Comparison of ENCODE assay signal across 8 cellular contexts in the genomic region with DNA sequence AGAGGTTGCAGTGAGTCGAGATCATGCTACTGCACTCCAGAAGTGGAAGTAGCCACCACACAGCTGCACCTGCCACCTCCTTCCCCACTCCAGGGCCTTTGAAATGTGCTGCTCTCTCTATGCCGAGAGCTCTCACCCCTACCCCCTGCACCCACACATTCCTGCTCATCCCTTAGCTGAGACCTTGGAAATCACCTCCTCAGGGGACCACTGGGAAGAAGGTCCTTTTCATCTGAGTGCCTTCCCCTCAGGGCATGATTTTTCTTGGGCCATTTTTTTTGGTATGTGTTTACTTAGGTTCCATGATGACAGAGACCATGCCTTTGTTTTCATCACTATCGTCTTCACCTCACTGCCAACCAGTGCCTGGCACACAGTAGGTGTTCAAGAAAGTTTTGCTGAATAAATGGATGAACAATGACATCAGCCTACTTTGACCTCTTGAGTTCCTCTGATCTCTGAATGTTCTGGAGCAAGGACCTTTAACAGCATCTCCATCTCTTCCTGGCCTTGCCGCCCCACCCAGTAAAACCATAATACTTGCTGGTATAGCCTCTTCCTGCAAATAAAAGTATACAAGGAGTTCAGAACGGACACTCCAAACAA.
A peak's percentile ranks its signal among the peaks of the same experiment; 100 is the strongest.
DNase-seq lines count a peak whose midpoint lies in the region; ATAC-seq and TF ChIP-seq lines count a peak whose summit lies in the region.

No MANE protein-coding gene starts in this region.

- 81% methylated on average over 5 of the region's 5 CpGs for WGBS in SK-N-SH (ENCODE audit: low lambda C conversion rate)

- peaks cover 80% of the 10 kb centered on the region; the same call in 1 of the 2 replicates for H4K20me1 ChIP-seq in SK-N-SH (ENCODE audit: insufficient read depth)

- H3K27me3 Mint-ChIP-seq in activated CD8-positive, alpha-beta memory T cell treated with anti-CD3 and anti-CD28 coated beads, Interleukin-2, amount 10 ng/mL, durations not matched to agents 7 days and 5 days: no peaks in the 10 kb centered on the region
- no peaks in the 10 kb centered on the region for H3K27me3 Mint-ChIP-seq in stimulated activated memory B cell treated with anti-CD40 and anti-IgM and Interleukin-4, amounts not matched to agents 10 μg/mL and 1 μg/mL and 100 μg/mL, for 72 hours

- ATAC-seq in SK-N-SH treated with all-trans-retinoic acid at 6 μM for 48 hours (no peak), GM21737 (IDR thresholded peaks at IDR 0.05; ENCODE audit: unreplicated experiment) (no peak), HG03342 (IDR thresholded peaks at IDR 0.05; ENCODE audit: unreplicated experiment) (no peak)
- ATAC-seq in activated CD8-positive, alpha-beta memory T cell treated with anti-CD3 and anti-CD28 coated beads, Interleukin-2, amount 10 ng/mL, durations not matched to agents 7 days and 5 days: no peak
- ATAC-seq in stimulated activated memory B cell treated with anti-CD40 and anti-IgM and Interleukin-4, amounts not matched to agents 10 μg/mL and 1 μg/mL and 100 μg/mL, for 72 hours: peak; percentile 54

- no peaks in the 10 kb centered on the region for H3K9me3 ChIP-seq in SK-N-SH

- peaks cover 90% of the 10 kb centered on the region for H3F3A ChIP-seq in SK-N-SH (replicated peaks; ENCODE audit: insufficient read depth)

- H3K4me1 ChIP-seq in SK-N-SH (ENCODE audit: control insufficient read depth in 1 of 2, insufficient read depth in 2 of 2, low read depth in 1 of 2, low read length in 1 of 2): peaks cover 13 to 68% of the 10 kb centered on the region in 2 experiments

- TF ChIP-seq CTCF in SK-N-SH (IDR thresholded peaks at IDR 0.05): no peak

- peaks cover 82% of the 10 kb centered on the region for H3K4me1 Mint-ChIP-seq in activated CD8-positive, alpha-beta memory T cell treated with anti-CD3 and anti-CD28 coated beads, Interleukin-2, amount 10 ng/mL, durations not matched to agents 7 days and 5 days
- H3K4me1 Mint-ChIP-seq in stimulated activated memory B cell treated with anti-CD40 and anti-IgM and Interleukin-4, amounts not matched to agents 10 μg/mL and 1 μg/mL and 100 μg/mL, for 72 hours: peaks cover 91% of the 10 kb centered on the region

- peak overlapping the region; percentile 4 to 100 for H3K27ac ChIP-seq in SK-N-SH (ENCODE audit: low read depth in 2 of 2, low read length in 1 of 2)

- H3K9ac ChIP-seq in SK-N-SH: peak overlapping the region; percentile 71

- H3K9me2 ChIP-seq in SK-N-SH: no peaks in the 10 kb centered on the region

- CTCF ChIA-PET in SK-N-SH (lab: Yijun Ruan, JAX): interaction anchor here (1.9 to 2.5 kb wide), 3 partner anchors 82 to 140 kb away, joined by 7 to 18 read pairs (median 12); no protein-coding TSS in a partner anchor
- CTCF ChIA-PET in activated CD8-positive, alpha-beta memory T cell treated with anti-CD3 and anti-CD28 coated beads, Interleukin-2, amount 10 ng/mL, durations not matched to agents 7 days and 5 days (lab: Charles Lee): interaction anchor here (0.6 to 4.9 kb wide), 3 partner anchors 65 to 108 kb away, joined by 3 to 53 read pairs (median 7); no protein-coding TSS in a partner anchor

- no peaks in the 10 kb centered on the region for H3K27me3 ChIP-seq in SK-N-SH (ENCODE audit: insufficient read depth)

- H3K36me3 Mint-ChIP-seq in activated CD8-positive, alpha-beta memory T cell treated with anti-CD3 and anti-CD28 coated beads, Interleukin-2, amount 10 ng/mL, durations not matched to agents 7 days and 5 days: peaks cover 58% of the 10 kb centered on the region
- H3K36me3 Mint-ChIP-seq in stimulated activated memory B cell treated with anti-CD40 and anti-IgM and Interleukin-4, amounts not matched to agents 10 μg/mL and 1 μg/mL and 100 μg/mL, for 72 hours: peaks cover 72% of the 10 kb centered on the region

- H3K4me3 Mint-ChIP-seq in activated CD8-positive, alpha-beta memory T cell treated with anti-CD3 and anti-CD28 coated beads, Interleukin-2, amount 10 ng/mL, durations not matched to agents 7 days and 5 days: no peak overlapping the region
- H3K4me3 Mint-ChIP-seq in stimulated activated memory B cell treated with anti-CD40 and anti-IgM and Interleukin-4, amounts not matched to agents 10 μg/mL and 1 μg/mL and 100 μg/mL, for 72 hours: peak overlapping the region; percentile 16

- POLR2A ChIA-PET in SK-N-SH (lab: Yijun Ruan, JAX): no interaction called here

- peaks cover 94% of the 10 kb centered on the region for H3K79me2 ChIP-seq in SK-N-SH (ENCODE audit: insufficient read depth)

- peak overlapping the region; percentile 89 for H3K4me2 ChIP-seq in SK-N-SH

- TF ChIP-seq RAD21 in SK-N-SH (IDR thresholded peaks at IDR 0.05; ENCODE audit: low read length): no peak

- H3K4me3 ChIP-seq in SK-N-SH (ENCODE audit: low read depth in 2 of 2, low read length in 1 of 2): no peak overlapping the region

- H3K27ac Mint-ChIP-seq in activated CD8-positive, alpha-beta memory T cell treated with anti-CD3 and anti-CD28 coated beads, Interleukin-2, amount 10 ng/mL, durations not matched to agents 7 days and 5 days: peak overlapping the region; percentile 76
- peak overlapping the region; percentile 72 for H3K27ac Mint-ChIP-seq in stimulated activated memory B cell treated with anti-CD40 and anti-IgM and Interleukin-4, amounts not matched to agents 10 μg/mL and 1 μg/mL and 100 μg/mL, for 72 hours

- H2AFZ ChIP-seq in SK-N-SH (ENCODE audit: low read depth): no peak overlapping the region

- H3K9me3 Mint-ChIP-seq in activated CD8-positive, alpha-beta memory T cell treated with anti-CD3 and anti-CD28 coated beads, Interleukin-2, amount 10 ng/mL, durations not matched to agents 7 days and 5 days (ENCODE audit: low read depth): no peaks in the 10 kb centered on the region
- H3K9me3 Mint-ChIP-seq in stimulated activated memory B cell treated with anti-CD40 and anti-IgM and Interleukin-4, amounts not matched to agents 10 μg/mL and 1 μg/mL and 100 μg/mL, for 72 hours: no peaks in the 10 kb centered on the region

- TF ChIP-seq EP300 in SK-N-SH (IDR thresholded peaks at IDR 0.05; ENCODE audit: borderline replicate concordance in 1 of 2, low read depth in 1 of 2, low read length in 1 of 2): no peak

- DNase-seq in SK-N-SH (no peak), islet precursor cell (peak; percentile 31), NCI-H82 (lab: John Stamatoyannopoulos, UW) (no peak)
- DNase-seq in activated CD8-positive, alpha-beta memory T cell treated with anti-CD3 and anti-CD28 coated beads, Interleukin-2, amount 10 ng/mL, durations not matched to agents 7 days and 5 days: no peak

- H3K36me3 ChIP-seq in SK-N-SH (replicated peaks in 1 of 2; ENCODE audit: control insufficient read depth in 1 of 2, insufficient read depth in 2 of 2, low read length in 1 of 2): peaks cover 42 to 65% of the 10 kb centered on the region in 2 experiments

TF ChIP-seq in SK-N-SH, 30 proteins besides CTCF, POLR2A, EP300 and RAD21 (continues in another document):
- TF ChIP-seq RXRA (IDR thresholded peaks at IDR 0.05; ENCODE audit: borderline replicate concordance, low read depth) (no peak), FOSL2 (IDR thresholded peaks at IDR 0.05; ENCODE audit: borderline replicate concordance, low read depth) (no peak), NFIC (IDR thresholded peaks at IDR 0.05; ENCODE audit: borderline replicate concordance) (no peak), GATA2 (CRISPR knock-in tag; IDR thresholded peaks at IDR 0.05) (no peak), SIN3A (IDR thresholded peaks at IDR 0.05; ENCODE audit: borderline replicate concordance, low read depth, low read length) (no peak; the same call in 1 of the 2 replicates), SMC3 (IDR thresholded peaks at IDR 0.05; ENCODE audit: low read depth, low read length) (no peak), YY1 (IDR thresholded peaks at IDR 0.05; ENCODE audit: low read depth) (no peak)
- TF ChIP-seq, protein P1, sequence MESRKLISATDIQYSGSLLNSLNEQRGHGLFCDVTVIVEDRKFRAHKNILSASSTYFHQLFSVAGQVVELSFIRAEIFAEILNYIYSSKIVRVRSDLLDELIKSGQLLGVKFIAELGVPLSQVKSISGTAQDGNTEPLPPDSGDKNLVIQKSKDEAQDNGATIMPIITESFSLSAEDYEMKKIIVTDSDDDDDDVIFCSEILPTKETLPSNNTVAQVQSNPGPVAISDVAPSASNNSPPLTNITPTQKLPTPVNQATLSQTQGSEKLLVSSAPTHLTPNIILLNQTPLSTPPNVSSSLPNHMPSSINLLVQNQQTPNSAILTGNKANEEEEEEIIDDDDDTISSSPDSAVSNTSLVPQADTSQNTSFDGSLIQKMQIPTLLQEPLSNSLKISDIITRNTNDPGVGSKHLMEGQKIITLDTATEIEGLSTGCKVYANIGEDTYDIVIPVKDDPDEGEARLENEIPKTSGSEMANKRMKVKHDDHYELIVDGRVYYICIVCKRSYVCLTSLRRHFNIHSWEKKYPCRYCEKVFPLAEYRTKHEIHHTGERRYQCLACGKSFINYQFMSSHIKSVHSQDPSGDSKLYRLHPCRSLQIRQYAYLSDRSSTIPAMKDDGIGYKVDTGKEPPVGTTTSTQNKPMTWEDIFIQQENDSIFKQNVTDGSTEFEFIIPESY (IDR thresholded peaks at IDR 0.05; ENCODE audit: borderline replicate concordance, low read depth): no peak

TF ChIP-seq in SK-N-SH treated with all-trans-retinoic acid at 6 μM for 48 hours, 23 proteins besides CTCF, POLR2A, EP300 and RAD21 (continues in another document):
- TF ChIP-seq RARB (CRISPR knock-in tag; IDR thresholded peaks at IDR 0.05): no peak
- TF ChIP-seq ZFP30 (CRISPR knock-in tag; IDR thresholded peaks at IDR 0.05): no peak
- no peak for TF ChIP-seq TCF4 (CRISPR knock-in tag; IDR thresholded peaks at IDR 0.05; ENCODE audit: borderline replicate concordance)
- TF ChIP-seq ISL1 (CRISPR knock-in tag; IDR thresholded peaks at IDR 0.05): no peak
- TF ChIP-seq, protein P2, sequence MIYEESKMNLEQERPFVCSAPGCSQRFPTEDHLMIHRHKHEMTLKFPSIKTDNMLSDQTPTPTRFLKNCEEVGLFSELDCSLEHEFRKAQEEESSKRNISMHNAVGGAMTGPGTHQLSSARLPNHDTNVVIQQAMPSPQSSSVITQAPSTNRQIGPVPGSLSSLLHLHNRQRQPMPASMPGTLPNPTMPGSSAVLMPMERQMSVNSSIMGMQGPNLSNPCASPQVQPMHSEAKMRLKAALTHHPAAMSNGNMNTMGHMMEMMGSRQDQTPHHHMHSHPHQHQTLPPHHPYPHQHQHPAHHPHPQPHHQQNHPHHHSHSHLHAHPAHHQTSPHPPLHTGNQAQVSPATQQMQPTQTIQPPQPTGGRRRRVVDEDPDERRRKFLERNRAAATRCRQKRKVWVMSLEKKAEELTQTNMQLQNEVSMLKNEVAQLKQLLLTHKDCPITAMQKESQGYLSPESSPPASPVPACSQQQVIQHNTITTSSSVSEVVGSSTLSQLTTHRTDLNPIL (CRISPR knock-in tag; IDR thresholded peaks at IDR 0.05; ENCODE audit: low read depth): no peak
- no peak for TF ChIP-seq ZFP3 (CRISPR knock-in tag; IDR thresholded peaks at IDR 0.05)
